Comparison of ENCODE assay signal across 1 cellular context in the genomic region with DNA sequence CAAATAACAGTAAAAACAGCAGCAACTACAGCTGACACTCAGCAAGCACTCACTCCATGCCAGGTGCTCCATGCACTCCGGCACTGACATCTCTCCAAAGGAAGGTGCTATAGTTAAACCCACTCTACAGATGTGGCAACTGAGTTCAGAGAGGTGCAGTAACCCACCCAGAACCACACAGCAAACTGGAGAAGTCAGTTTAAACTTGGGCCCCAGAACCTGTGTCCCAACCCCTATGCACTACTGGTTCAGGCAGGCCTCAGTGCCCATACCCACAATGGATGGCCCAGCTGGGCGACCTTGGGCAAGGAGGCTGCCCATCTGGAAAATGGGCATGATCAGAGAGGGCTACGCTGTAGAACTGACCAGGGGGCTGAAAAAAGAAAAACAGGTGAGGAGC.
TF ChIP-seq lines count a peak whose summit lies in the region.

No MANE protein-coding gene starts in this region.

TF ChIP-seq in K562, 482 proteins besides CTCF, POLR2A, EP300 and RAD21 (continued from another document):
- TF ChIP-seq, protein P1, sequence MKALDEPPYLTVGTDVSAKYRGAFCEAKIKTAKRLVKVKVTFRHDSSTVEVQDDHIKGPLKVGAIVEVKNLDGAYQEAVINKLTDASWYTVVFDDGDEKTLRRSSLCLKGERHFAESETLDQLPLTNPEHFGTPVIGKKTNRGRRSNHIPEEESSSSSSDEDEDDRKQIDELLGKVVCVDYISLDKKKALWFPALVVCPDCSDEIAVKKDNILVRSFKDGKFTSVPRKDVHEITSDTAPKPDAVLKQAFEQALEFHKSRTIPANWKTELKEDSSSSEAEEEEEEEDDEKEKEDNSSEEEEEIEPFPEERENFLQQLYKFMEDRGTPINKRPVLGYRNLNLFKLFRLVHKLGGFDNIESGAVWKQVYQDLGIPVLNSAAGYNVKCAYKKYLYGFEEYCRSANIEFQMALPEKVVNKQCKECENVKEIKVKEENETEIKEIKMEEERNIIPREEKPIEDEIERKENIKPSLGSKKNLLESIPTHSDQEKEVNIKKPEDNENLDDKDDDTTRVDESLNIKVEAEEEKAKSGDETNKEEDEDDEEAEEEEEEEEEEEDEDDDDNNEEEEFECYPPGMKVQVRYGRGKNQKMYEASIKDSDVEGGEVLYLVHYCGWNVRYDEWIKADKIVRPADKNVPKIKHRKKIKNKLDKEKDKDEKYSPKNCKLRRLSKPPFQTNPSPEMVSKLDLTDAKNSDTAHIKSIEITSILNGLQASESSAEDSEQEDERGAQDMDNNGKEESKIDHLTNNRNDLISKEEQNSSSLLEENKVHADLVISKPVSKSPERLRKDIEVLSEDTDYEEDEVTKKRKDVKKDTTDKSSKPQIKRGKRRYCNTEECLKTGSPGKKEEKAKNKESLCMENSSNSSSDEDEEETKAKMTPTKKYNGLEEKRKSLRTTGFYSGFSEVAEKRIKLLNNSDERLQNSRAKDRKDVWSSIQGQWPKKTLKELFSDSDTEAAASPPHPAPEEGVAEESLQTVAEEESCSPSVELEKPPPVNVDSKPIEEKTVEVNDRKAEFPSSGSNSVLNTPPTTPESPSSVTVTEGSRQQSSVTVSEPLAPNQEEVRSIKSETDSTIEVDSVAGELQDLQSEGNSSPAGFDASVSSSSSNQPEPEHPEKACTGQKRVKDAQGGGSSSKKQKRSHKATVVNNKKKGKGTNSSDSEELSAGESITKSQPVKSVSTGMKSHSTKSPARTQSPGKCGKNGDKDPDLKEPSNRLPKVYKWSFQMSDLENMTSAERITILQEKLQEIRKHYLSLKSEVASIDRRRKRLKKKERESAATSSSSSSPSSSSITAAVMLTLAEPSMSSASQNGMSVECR (CRISPR knock-in tag; IDR thresholded peaks at IDR 0.05): no peak
- TF ChIP-seq HDAC1 (IDR thresholded peaks at IDR 0.05): no peak
- TF ChIP-seq ZNF197 (CRISPR knock-in tag; IDR thresholded peaks at IDR 0.05; ENCODE audit: low read depth): no peak
- 0 out of 2 replicates have a peak, but pooled peaks have one; percentile 47 for TF ChIP-seq SMARCA5 (IDR thresholded peaks at IDR 0.05)
- TF ChIP-seq NR4A1 (CRISPR knock-in tag; IDR thresholded peaks at IDR 0.05): no peak
- TF ChIP-seq NR4A1 (tag; IDR thresholded peaks at IDR 0.05): no peak
- TF ChIP-seq BCOR (IDR thresholded peaks at IDR 0.05): peak; percentile 53; the same call in 1 of the 2 replicates
- TF ChIP-seq, protein P2, sequence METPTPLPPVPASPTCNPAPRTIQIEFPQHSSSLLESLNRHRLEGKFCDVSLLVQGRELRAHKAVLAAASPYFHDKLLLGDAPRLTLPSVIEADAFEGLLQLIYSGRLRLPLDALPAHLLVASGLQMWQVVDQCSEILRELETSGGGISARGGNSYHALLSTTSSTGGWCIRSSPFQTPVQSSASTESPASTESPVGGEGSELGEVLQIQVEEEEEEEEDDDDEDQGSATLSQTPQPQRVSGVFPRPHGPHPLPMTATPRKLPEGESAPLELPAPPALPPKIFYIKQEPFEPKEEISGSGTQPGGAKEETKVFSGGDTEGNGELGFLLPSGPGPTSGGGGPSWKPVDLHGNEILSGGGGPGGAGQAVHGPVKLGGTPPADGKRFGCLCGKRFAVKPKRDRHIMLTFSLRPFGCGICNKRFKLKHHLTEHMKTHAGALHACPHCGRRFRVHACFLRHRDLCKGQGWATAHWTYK (CRISPR knock-in tag; IDR thresholded peaks at IDR 0.05): no peak
- peak; percentile 37 for TF ChIP-seq ZFP36 (IDR thresholded peaks at IDR 0.05; ENCODE audit: low read depth, low read length, partially characterized antibody)
- no peak for TF ChIP-seq PRPF4 (IDR thresholded peaks at IDR 0.05; ENCODE audit: insufficient read depth, low read depth, low read length, poor library complexity, severe bottlenecking)
